12 cellular contexts compared by ENCODE assay signal in the genomic region with DNA sequence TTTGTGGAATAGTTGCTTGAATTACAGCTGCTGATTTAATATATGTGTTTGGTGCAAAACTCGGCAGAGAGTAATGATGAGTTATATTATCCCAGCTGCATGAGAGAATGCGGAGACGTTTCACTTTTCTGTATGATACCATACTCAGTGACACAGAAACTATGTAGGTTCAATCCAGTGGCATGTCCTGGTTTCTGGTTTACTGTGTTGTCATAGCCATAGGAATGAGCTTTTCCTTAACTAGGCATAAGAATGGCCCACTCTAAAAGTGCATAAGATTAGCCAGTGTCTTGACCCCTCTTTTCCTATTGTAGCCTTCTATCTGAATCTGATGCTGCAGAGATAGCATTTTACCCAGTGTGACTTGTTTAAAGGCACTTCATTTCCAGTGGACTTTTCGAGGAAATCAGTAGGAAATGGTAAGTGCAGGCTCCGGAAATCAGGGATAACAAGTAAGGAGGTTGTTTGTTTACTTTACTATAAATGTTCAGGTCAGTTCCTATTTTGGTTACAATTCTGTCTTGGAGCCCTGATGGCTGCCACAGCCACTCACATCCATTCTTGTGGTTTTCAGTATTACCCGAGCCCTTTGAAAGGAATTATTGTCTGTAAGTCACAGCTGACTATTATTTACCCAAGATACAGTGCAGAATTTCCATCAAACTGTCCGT.
A peak's percentile ranks its signal among the peaks of the same experiment; 100 is the strongest.
DNase-seq lines count a peak whose midpoint lies in the region; ATAC-seq, FAIRE-seq and TF ChIP-seq lines count a peak whose summit lies in the region.
"Had no signal": no experiment of that assay in that cellular context is flagged by ENCODE, and none has a peak within 500 bp of the region (broad histone marks: within the 10 kb centered on the region; RNA-seq: fewer than 3 reads in every experiment).

No MANE protein-coding gene starts in this region.

- CTCF ChIA-PET in A549 (lab: Yijun Ruan, JAX): interaction anchor here (1.0 kb wide), 1 partner anchor 11 kb away, joined by 3 read pairs; no protein-coding TSS in a partner anchor

- H3K4ac ChIP-seq in mesendoderm (ENCODE audit: low read depth, low read length): no peak overlapping the region

- no peaks in the 10 kb centered on the region for H3K9me3 Mint-ChIP-seq in stimulated activated memory B cell treated with anti-CD40 and anti-IgM and Interleukin-4, amounts not matched to agents 10 μg/mL and 1 μg/mL and 100 μg/mL, for 72 hours
- H3K9me3 Mint-ChIP-seq: activated T-helper 2 cell treated with anti-CD3 and anti-CD28 coated beads, Interferon-gamma antibody, Interleukin-2, Interleukin-4, amounts not matched to agents 10 μg/mL and 5 μg/mL and 100 μg/mL, durations not matched to agents 14 hours and 24 hours and 36 hours had no signal

- no peaks in the 10 kb centered on the region for H3K36me3 Mint-ChIP-seq in stimulated activated memory B cell treated with anti-CD40 and anti-IgM and Interleukin-4, amounts not matched to agents 10 μg/mL and 1 μg/mL and 100 μg/mL, for 72 hours

- H3K56ac ChIP-seq in mesendoderm (ENCODE audit: low read length): no peak overlapping the region

- H3K9me3 ChIP-seq in A549 (no peaks in the 10 kb centered on the region), HUES64 (ENCODE audit: insufficient read depth, low read depth, low read length) (no peaks in the 10 kb centered on the region)

- H3K9ac ChIP-seq in HUES64 (ENCODE audit: low read depth, low read length) (no peak overlapping the region), mesendoderm (ENCODE audit: low read length) (no peak overlapping the region)

- H3K27me3 ChIP-seq in HUES64 (ENCODE audit: insufficient read depth, low read length) (no peaks in the 10 kb centered on the region), mesendoderm (ENCODE audit: insufficient read depth, low read length, poor library complexity) (no peaks in the 10 kb centered on the region)

- H2BK15ac ChIP-seq in mesendoderm (replicated peaks; ENCODE audit: low read depth): no peak overlapping the region

- peaks cover 2% of the 10 kb centered on the region; the same call in 1 of the 3 replicates for H3K4me1 ChIP-seq in A549
- peaks cover 17% of the 10 kb centered on the region for H3K4me1 ChIP-seq in HUES64 (ENCODE audit: insufficient read depth, low read length)
- no peaks in the 10 kb centered on the region for H3K4me1 ChIP-seq in mesendoderm (ENCODE audit: control insufficient read depth, low read depth, low read length)

- no peak overlapping the region for H2AK5ac ChIP-seq in mesendoderm (ENCODE audit: low read length)

- in situ Hi-C loops in ACHN (cut with HindIII; ENCODE audit: low pct_ligation_motif_present, low pct_unique_long_range_greater_than_20kb, low sequenced_read_pairs): no loop called here

- no peak overlapping the region for H2BK5ac ChIP-seq in mesendoderm (ENCODE audit: low read length)

- H3K79me2 ChIP-seq in mesendoderm (ENCODE audit: control insufficient read depth, insufficient read depth, low read length): no peaks in the 10 kb centered on the region

- TF ChIP-seq RAD21 in A549 (conservative IDR thresholded peaks at IDR 0.05 in 1 of 2, IDR thresholded peaks at IDR 0.05 in 1 of 2): no peak

- no peak overlapping the region for H3K27ac Mint-ChIP-seq in stimulated activated memory B cell treated with anti-CD40 and anti-IgM and Interleukin-4, amounts not matched to agents 10 μg/mL and 1 μg/mL and 100 μg/mL, for 72 hours
- H3K27ac Mint-ChIP-seq: activated T-helper 2 cell treated with anti-CD3 and anti-CD28 coated beads, Interferon-gamma antibody, Interleukin-2, Interleukin-4, amounts not matched to agents 10 μg/mL and 5 μg/mL and 100 μg/mL, durations not matched to agents 14 hours and 24 hours and 36 hours had no signal

- H3K4me3 ChIP-seq in A549: no peak overlapping the region
- H3K4me3 ChIP-seq in HUES64 (ENCODE audit: low read length): no peak overlapping the region
- peak overlapping the region; percentile 28 for H3K4me3 ChIP-seq in choroid plexus epithelial cell (ENCODE audit: low read depth, low read length)
- H3K4me3 ChIP-seq in mesendoderm (ENCODE audit: low read length): no peak overlapping the region

- TF ChIP-seq POLR2A in A549 (IDR thresholded peaks at IDR 0.05; ENCODE audit: low read length): no peak

- H4K5ac ChIP-seq in mesendoderm (ENCODE audit: low read length): no peak overlapping the region

- no peaks in the 10 kb centered on the region for H3K4me1 Mint-ChIP-seq in stimulated activated memory B cell treated with anti-CD40 and anti-IgM and Interleukin-4, amounts not matched to agents 10 μg/mL and 1 μg/mL and 100 μg/mL, for 72 hours

- no peak overlapping the region for H3K23ac ChIP-seq in mesendoderm (ENCODE audit: low read length)

- no peaks in the 10 kb centered on the region for H3K79me1 ChIP-seq in mesendoderm (ENCODE audit: low read length)

- H4K8ac ChIP-seq in mesendoderm (ENCODE audit: low read depth, low read length): no peak overlapping the region

- H3K27me3 Mint-ChIP-seq in stimulated activated memory B cell treated with anti-CD40 and anti-IgM and Interleukin-4, amounts not matched to agents 10 μg/mL and 1 μg/mL and 100 μg/mL, for 72 hours: no peaks in the 10 kb centered on the region

- DNase-seq in A549 (ENCODE audit: low read depth in 1 of 2, low spot score in 1 of 2) (no peak), choroid plexus epithelial cell (ENCODE audit: low read depth) (peak; percentile 64), mesendoderm (peak; percentile 62), left lobe of liver (ENCODE audit: low spot score) (no peak), ACHN (no peak)
- DNase-seq: effector CD4-positive, alpha-beta T cell; stimulated activated naive CD4-positive, alpha-beta T cell; WERI-Rb-1 had no signal

- H2BK120ac ChIP-seq in mesendoderm (ENCODE audit: low read depth, low read length): no peak overlapping the region

- no peak overlapping the region for H3K18ac ChIP-seq in mesendoderm (ENCODE audit: low read length)

- no peak for FAIRE-seq in A549 (lab: Jason Lieb, UNC)

- peaks cover 11% of the 10 kb centered on the region; the same call in 1 of the 2 replicates for H3K36me3 ChIP-seq in HUES64 (ENCODE audit: insufficient read depth, low read length)
- no peaks in the 10 kb centered on the region for H3K36me3 ChIP-seq in mesendoderm (ENCODE audit: control insufficient read depth, insufficient read depth, low read length)
- H3K36me3 ChIP-seq: WERI-Rb-1 had no signal

- TF ChIP-seq EP300 in A549 (IDR thresholded peaks at IDR 0.05): no peak

- H3K4me2 ChIP-seq in A549: peak overlapping the region; percentile 11; the same call in 1 of the 3 replicates
- no peak overlapping the region for H3K4me2 ChIP-seq in mesendoderm (ENCODE audit: low read length)

- no peak for TF ChIP-seq CTCF in A549 (IDR thresholded peaks at IDR 0.05)
- no peak for TF ChIP-seq CTCF in choroid plexus epithelial cell (conservative IDR thresholded peaks at IDR 0.05; ENCODE audit: low read depth, low read length)

- no peak overlapping the region for H3K4me3 Mint-ChIP-seq in stimulated activated memory B cell treated with anti-CD40 and anti-IgM and Interleukin-4, amounts not matched to agents 10 μg/mL and 1 μg/mL and 100 μg/mL, for 72 hours

- H3K27ac ChIP-seq in A549 (no peak overlapping the region), HUES64 (ENCODE audit: low read depth, low read length) (peak overlapping the region; percentile 62; the same call in 1 of the 2 replicates), mesendoderm (ENCODE audit: low read depth, low read length) (no peak overlapping the region)
- H3K27ac ChIP-seq: WERI-Rb-1 had no signal

- ATAC-seq in A549 (no peak), left lobe of liver (no peak), HG02759 (IDR thresholded peaks at IDR 0.05; ENCODE audit: unreplicated experiment) (no peak)
- ATAC-seq in stimulated activated memory B cell treated with anti-CD40 and anti-IgM and Interleukin-4, amounts not matched to agents 10 μg/mL and 1 μg/mL and 100 μg/mL, for 72 hours: no peak

- POLR2A ChIA-PET in A549 (lab: Yijun Ruan, JAX): no interaction called here

- WGBS in A549 (ENCODE audit: missing lambda C conversion rate): 77% methylated on average over 7 of the region's 7 CpGs
- WGBS in HUES64: 73% methylated on average over 7 of the region's 7 CpGs
- no CpG with 5 or more reads among the region's 7 CpGs for WGBS in mesendoderm (ENCODE audit: extremely low coverage, insufficient coverage, low lambda C conversion rate)

TF ChIP-seq in A549, 52 proteins besides CTCF, POLR2A, EP300 and RAD21:
- no peak for TF ChIP-seq CBX2 (IDR thresholded peaks at IDR 0.05; ENCODE audit: borderline replicate concordance, low read depth)
- TF ChIP-seq ESRRA (IDR thresholded peaks at IDR 0.05; ENCODE audit: borderline replicate concordance, low read length): no peak
- TF ChIP-seq MAFK (IDR thresholded peaks at IDR 0.05; ENCODE audit: partially characterized antibody): no peak
- TF ChIP-seq HOXB13 (CRISPR knock-in tag; IDR thresholded peaks at IDR 0.05; ENCODE audit: low read depth): no peak
- TF ChIP-seq, protein P1, sequence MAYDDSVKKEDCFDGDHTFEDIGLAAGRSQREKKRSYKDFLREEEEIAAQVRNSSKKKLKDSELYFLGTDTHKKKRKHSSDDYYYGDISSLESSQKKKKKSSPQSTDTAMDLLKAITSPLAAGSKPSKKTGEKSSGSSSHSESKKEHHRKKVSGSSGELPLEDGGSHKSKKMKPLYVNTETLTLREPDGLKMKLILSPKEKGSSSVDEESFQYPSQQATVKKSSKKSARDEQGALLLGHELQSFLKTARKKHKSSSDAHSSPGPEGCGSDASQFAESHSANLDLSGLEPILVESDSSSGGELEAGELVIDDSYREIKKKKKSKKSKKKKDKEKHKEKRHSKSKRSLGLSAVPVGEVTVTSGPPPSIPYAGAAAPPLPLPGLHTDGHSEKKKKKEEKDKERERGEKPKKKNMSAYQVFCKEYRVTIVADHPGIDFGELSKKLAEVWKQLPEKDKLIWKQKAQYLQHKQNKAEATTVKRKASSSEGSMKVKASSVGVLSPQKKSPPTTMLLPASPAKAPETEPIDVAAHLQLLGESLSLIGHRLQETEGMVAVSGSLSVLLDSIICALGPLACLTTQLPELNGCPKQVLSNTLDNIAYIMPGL (CRISPR knock-in tag; IDR thresholded peaks at IDR 0.05; ENCODE audit: borderline replicate concordance): no peak
TF ChIP-seq in A549: peak in this region for 0.

Comparison
In these comparisons a context has a peak if more than half of its experiments do, and no peak if none do; other contexts are left out.
1. DNase-seq: peak in choroid plexus epithelial cell (single experiment) and mesendoderm (single experiment); none in A549 (0 of 2), left lobe of liver (single experiment) and ACHN (single experiment).